8 cellular contexts compared by ENCODE assay signal in genomic region chr17:1005361-1005946, GRCh38. TPM values are rescaled to one million over a fixed set of nuclear protein-coding genes. Genes with fewer than 3 reads are reported as not detected.
A peak's percentile ranks its signal among the peaks of the same experiment; 100 is the strongest.
DNase-seq lines count a peak whose midpoint lies in the region; ATAC-seq and TF ChIP-seq lines count a peak whose summit lies in the region.

No MANE protein-coding gene starts in this region.

- peaks cover 11% of the 10 kb centered on the region for H3K36me3 Mint-ChIP-seq in type B pancreatic cell

- H3K9me3 Mint-ChIP-seq in type B pancreatic cell: no peaks in the 10 kb centered on the region

- H3K4me1 Mint-ChIP-seq in type B pancreatic cell (ENCODE audit: unreplicated experiment): peaks cover 35% of the 10 kb centered on the region

- H3K4me3 ChIP-seq in left lung: no peak overlapping the region

- no peaks in the 10 kb centered on the region for H3K27me3 ChIP-seq in left lung

- peaks cover 22 to 61% of the 10 kb centered on the region in 2 donors for H3K4me1 ChIP-seq in left lung

- H3K4me3 Mint-ChIP-seq in type B pancreatic cell: peak overlapping the region; percentile 35

- peaks cover 0 to 98% of the 10 kb centered on the region in 2 donors for H3K36me3 ChIP-seq in left lung

- no peaks in the 10 kb centered on the region for H3K27me3 Mint-ChIP-seq in type B pancreatic cell

- no peaks in the 10 kb centered on the region for H3K9me3 ChIP-seq in left lung

- TF ChIP-seq CTCF in AG09319 (IDR thresholded peaks at IDR 0.05; ENCODE audit: low read depth, low read length) (no peak), left lung (IDR thresholded peaks at IDR 0.05) (no peak), type B pancreatic cell (conservative IDR thresholded peaks at IDR 0.05) (no peak)

- peak overlapping the region; percentile 82 for H3K27ac ChIP-seq in caudate nucleus (ENCODE audit: low read depth, low read length)
- peak overlapping the region; percentile 63 to 69 for H3K27ac ChIP-seq in left lung

- intact Hi-C loops in left lung (cut with DNase I): no loop called here

- DNase-seq in AG09319 (ENCODE audit: extremely low read depth, low read depth) (peak; percentile 62), NCI-H1092 (lab: John Stamatoyannopoulos, UW) (peak; percentile 37), caudate nucleus (lab: John Stamatoyannopoulos, UW) (peak in 53 of 61 donors; percentile 10 to 85 (median 57)), left lung (no peak), type B pancreatic cell (ENCODE audit: extremely low spot score, unreplicated experiment) (no peak), NCI-H187 treated with DMSO at 0.1 percent for 48 hours (lab: John Stamatoyannopoulos, UW) (no peak)

- H3K27ac Mint-ChIP-seq in type B pancreatic cell: peak overlapping the region; percentile 61

- ATAC-seq in left lung (peak; percentile 13), GM18511 (IDR thresholded peaks at IDR 0.05; ENCODE audit: unreplicated experiment) (no peak), HG02938 (IDR thresholded peaks at IDR 0.05; ENCODE audit: unreplicated experiment) (no peak)

RNA-seq across cellular contexts. Expression of gene TIMM22, which starts 8.5 kb away (rescaled TPM):
- total RNA-seq in left lung (10 to 100 TPM; 10.6 to 11.6 TPM), type B pancreatic cell (ENCODE audit: low replicate concordance) (16.2 and 20.1 TPM in 2 replicates)

RNA-seq across cellular contexts. Expression of gene NXN, which starts 25.9 kb away (rescaled TPM):
- total RNA-seq in left lung: 10 to 100 TPM; 33.8 to 55.4 TPM
- 65.1 and 68.0 TPM in 2 replicates for total RNA-seq in type B pancreatic cell (ENCODE audit: low replicate concordance)

Comparison
In these comparisons a context has a peak if more than half of its experiments do, and no peak if none do; other contexts are left out.
1. DNase-seq: peak in AG09319 (single experiment), NCI-H1092 (single experiment) and caudate nucleus (53 of 61); none in left lung (0 of 2), type B pancreatic cell (single experiment) and NCI-H187 treated with DMSO at 0.1 percent for 48 hours (single experiment).